8 cellular contexts compared by ENCODE assay signal in the genomic region with DNA sequence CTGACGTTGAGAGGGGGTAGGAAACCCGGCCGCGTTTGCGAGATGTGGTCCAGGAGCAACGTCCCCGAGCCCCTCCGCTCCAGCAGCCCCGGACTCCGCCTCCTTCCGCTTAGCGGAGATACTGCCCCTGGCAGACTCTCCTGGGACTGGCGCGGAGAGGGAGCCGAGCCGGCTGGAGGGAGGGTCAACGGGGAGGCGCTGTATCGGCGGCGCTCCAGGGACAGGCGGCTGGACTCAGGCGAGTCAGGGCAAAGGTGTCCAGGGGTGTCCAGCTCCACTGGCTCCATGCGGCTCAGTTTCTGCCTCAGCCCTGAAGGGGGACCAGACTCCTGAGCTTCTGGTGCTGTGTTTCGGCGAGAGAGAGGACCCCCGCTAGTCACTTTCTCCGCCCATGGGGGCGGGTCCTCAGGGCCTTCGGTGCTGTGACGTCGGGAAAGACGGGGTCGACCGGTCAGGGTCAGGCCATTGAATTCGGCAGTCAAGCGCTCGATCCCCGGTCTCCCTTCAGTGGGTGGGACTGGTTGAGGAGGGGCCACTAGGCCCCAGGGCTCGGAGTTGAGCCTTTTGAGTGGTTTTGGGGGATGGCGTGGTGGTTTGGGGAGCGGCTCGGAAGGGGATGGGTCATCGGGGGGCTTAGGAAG. TPM values are rescaled to one million over a fixed set of nuclear protein-coding genes. Genes with fewer than 3 reads are reported as not detected.
DNase-seq lines count a peak whose midpoint lies in the region; ATAC-seq and TF ChIP-seq lines count a peak whose summit lies in the region.

No MANE protein-coding gene starts in this region.

- POLR2A ChIA-PET in activated B cell treated with CpG ODN at 0.5 μM for 24 hours (lab: Charles Lee), result interaction anchor here (0.5 to 5.1 kb wide), 7 partner anchors 18 to 101 kb away, joined by 3 to 59 read pairs (median 8); a partner anchor contains a TSS

- H3K9ac ChIP-seq in ES-I3 (ENCODE audit: low read depth, low read length), result peak overlapping the region; percentile 86

- H3K36me3 Mint-ChIP-seq in activated B cell treated with CpG ODN at 0.5 μM for 24 hours (ENCODE audit: low read depth), result peaks cover 10% of the 10 kb centered on the region

- peak overlapping the region; percentile 55 to 67 (median 64) for H3K4me3 ChIP-seq in right lobe of liver

- WGBS in right lobe of liver (ENCODE audit: insufficient coverage, low coverage, low lambda C conversion rate, missing lambda C conversion rate), result 0% methylated on average over 22 of the region's 44 CpGs

- CTCF ChIA-PET in activated B cell treated with CpG ODN at 0.5 μM for 24 hours (lab: Charles Lee), result interaction anchor here (2.0 kb wide), 1 partner anchor 34 kb away, joined by 5 read pairs; a partner anchor contains a TSS

- ATAC-seq in activated B cell treated with CpG ODN at 0.5 μM for 24 hours (ENCODE audit: low read depth), result peak; percentile 11
- peak; percentile 56 to 69 (median 64) for ATAC-seq in right lobe of liver
- ATAC-seq in GM18868 (IDR thresholded peaks at IDR 0.05; ENCODE audit: unreplicated experiment), result no peak
- no peak for ATAC-seq in HG03469 (IDR thresholded peaks at IDR 0.05; ENCODE audit: unreplicated experiment)

- TF ChIP-seq CTCF in activated B cell treated with CpG ODN at 0.5 μM for 24 hours (IDR thresholded peaks at IDR 0.05) (no peak), right lobe of liver (IDR thresholded peaks at IDR 0.05) (peak; percentile 10 to 29 (median 23))

- H3K9me3 Mint-ChIP-seq in activated B cell treated with CpG ODN at 0.5 μM for 24 hours, result no peaks in the 10 kb centered on the region

- H3K36me3 ChIP-seq in ES-I3 (ENCODE audit: insufficient read depth, low read length) (no peaks in the 10 kb centered on the region), right lobe of liver (no peaks in the 10 kb centered on the region)

- H3K4me1 ChIP-seq in ES-I3 (ENCODE audit: insufficient read depth, low read length) (peaks cover 10% of the 10 kb centered on the region), right lobe of liver (peaks cover 0 to 50% (median 13%) of the 10 kb centered on the region in 4 donors)

- H3K27ac ChIP-seq in right lobe of liver, result peak overlapping the region; percentile 66 to 78 (median 77)

- no peaks in the 10 kb centered on the region for H3K27me3 ChIP-seq in right lobe of liver

- H3K4me1 Mint-ChIP-seq in activated B cell treated with CpG ODN at 0.5 μM for 24 hours, result peaks cover 79% of the 10 kb centered on the region

- H3K27me3 Mint-ChIP-seq in activated B cell treated with CpG ODN at 0.5 μM for 24 hours, result no peaks in the 10 kb centered on the region

- peak overlapping the region; percentile 76 for H3K27ac Mint-ChIP-seq in activated B cell treated with CpG ODN at 0.5 μM for 24 hours

- no peaks in the 10 kb centered on the region for H3K9me3 ChIP-seq in ES-I3 (ENCODE audit: control insufficient read depth, insufficient read depth, low read length)
- no peaks in the 10 kb centered on the region for H3K9me3 ChIP-seq in right lobe of liver

- peak; percentile 87 for TF ChIP-seq POLR2A in right lobe of liver (IDR thresholded peaks at IDR 0.05)

- H3K4me3 Mint-ChIP-seq in activated B cell treated with CpG ODN at 0.5 μM for 24 hours, result peak overlapping the region; percentile 90

- intact Hi-C loops in activated B cell treated with CpG ODN at 0.5 μM for 24 hours (cut with micrococcal nuclease), result loop anchor here (5.0 kb wide), 1 partner anchor 37 kb away; a partner anchor contains a TSS
- intact Hi-C loops in right lobe of liver (cut with DNase I), result no loop called here

- DNase-seq in NCI-H146 (lab: John Stamatoyannopoulos, UW), result peak; percentile 83
- DNase-seq in activated B cell treated with CpG ODN at 0.5 μM for 24 hours, result peak; percentile 62
- DNase-seq in ecto neural progenitor cell (ENCODE audit: low spot score), result peak; percentile 87
- peak; percentile 88 to 90 (median 89) for DNase-seq in right lobe of liver
- DNase-seq in stimulated activated CD8-positive, alpha-beta memory T cell treated with anti-CD3 and anti-CD28 coated beads, Interleukin-4, amount 100 ng/mL, for 24 hours (ENCODE audit: low read depth), result peak; percentile 31

RNA-seq across cellular contexts. Expression of a gene that starts 2.8 kb away (rescaled TPM):
- total RNA-seq in activated B cell treated with CpG ODN at 0.5 μM for 24 hours (30.1 and 31.7 TPM in 2 replicates), right lobe of liver (10 to 100 TPM; 10.6 to 11.9 (median 11.0) TPM)

RNA-seq across cellular contexts. Expression of a gene that starts 3.8 kb away (rescaled TPM):
- total RNA-seq in activated B cell treated with CpG ODN at 0.5 μM for 24 hours (1.4 and 2.4 TPM in 2 replicates), right lobe of liver (under 1 TPM in 5 of 6 experiments, not detected in 1; 0.14 to 0.88 (median 0.22) TPM)

RNA-seq across cellular contexts. Expression of a gene that starts 3.9 kb away (rescaled TPM):
- total RNA-seq in activated B cell treated with CpG ODN at 0.5 μM for 24 hours (22.7 and 23.7 TPM in 2 replicates), right lobe of liver (10 to 100 TPM in 4 of 6 experiments, 1 to 10 TPM in 2; 8.4 to 14.3 (median 11.9) TPM)

RNA-seq across cellular contexts. Expression of a gene that starts 33.3 kb away (rescaled TPM):
- total RNA-seq in activated B cell treated with CpG ODN at 0.5 μM for 24 hours (178 and 201 TPM in 2 replicates), right lobe of liver (10 to 100 TPM; 41.1 to 68.4 (median 56.3) TPM)

RNA-seq across cellular contexts. Expression of a gene that starts 35.8 kb away (rescaled TPM):
- total RNA-seq in activated B cell treated with CpG ODN at 0.5 μM for 24 hours (300 and 306 TPM in 2 replicates), right lobe of liver (100 to 1,000 TPM in 3 of 6 experiments, 10 to 100 TPM in 3; 56.3 to 398 (median 134) TPM)

Comparison
In these comparisons a context has a peak if more than half of its experiments do, and no peak if none do; other contexts are left out.
1. DNase-seq: peak in every context shown above with its lines; median percentile 89 in right lobe of liver; 87 in ecto neural progenitor cell; 83 in NCI-H146; 62 in activated B cell treated with CpG ODN at 0.5 μM for 24 hours; 31 in stimulated activated CD8-positive, alpha-beta memory T cell treated with anti-CD3 and anti-CD28 coated beads, Interleukin-4, amount 100 ng/mL, for 24 hours.
2. ATAC-seq: peak in activated B cell treated with CpG ODN at 0.5 μM for 24 hours (single experiment) and right lobe of liver (4 of 4); none in GM18868 (single experiment) and HG03469 (single experiment).